ENCODE assay signal across 8 cellular contexts in the genomic region with DNA sequence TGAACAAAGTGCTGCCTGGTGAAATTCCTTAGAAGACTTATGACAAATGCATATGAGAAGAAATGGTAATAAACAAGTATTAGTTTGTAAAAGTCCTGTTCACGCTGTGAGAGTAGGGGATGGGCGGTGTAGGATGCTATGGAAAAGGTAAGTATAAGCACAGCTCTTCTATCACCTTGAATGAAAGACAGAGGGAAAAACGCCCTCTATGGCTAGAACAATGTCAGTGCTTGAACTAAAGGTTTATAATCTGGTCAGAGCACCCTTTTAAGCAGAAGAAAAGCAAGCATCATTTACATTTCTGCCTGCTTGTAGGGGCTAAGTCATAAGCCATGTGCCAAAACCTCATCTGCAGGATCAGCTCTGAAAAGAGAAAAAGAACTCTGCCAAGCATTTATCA.
DNase-seq lines count a peak whose midpoint lies in the region; ATAC-seq and TF ChIP-seq lines count a peak whose summit lies in the region.
"Had no signal": no experiment of that assay in that cellular context is flagged by ENCODE, and none has a peak within 500 bp of the region (broad histone marks: within the 10 kb centered on the region; RNA-seq: fewer than 3 reads in every experiment).

No MANE protein-coding gene starts in this region.

- no peak overlapping the region for H3K4me3 ChIP-seq in MM.1S (ENCODE audit: low read length)

- H3K36me3 ChIP-seq in MM.1S (replicated peaks; ENCODE audit: insufficient read depth, low read length), result no peaks in the 10 kb centered on the region

- H3K36me3 Mint-ChIP-seq in MCF 10A (ENCODE audit: insufficient read depth, unreplicated experiment) (no peaks in the 10 kb centered on the region), nephron progenitor cell (ENCODE audit: low read depth) (peaks cover 19% of the 10 kb centered on the region)

- no peaks in the 10 kb centered on the region for H3K27me3 ChIP-seq in MM.1S (replicated peaks; ENCODE audit: insufficient read depth, low read length)

- no peak for ATAC-seq in left colon

- no peak overlapping the region for H3K9ac ChIP-seq in MM.1S (ENCODE audit: low read length)

- peak overlapping the region; percentile 83 for H3K27ac Mint-ChIP-seq in MCF 10A (ENCODE audit: low read depth, unreplicated experiment)
- peak overlapping the region; percentile 94 for H3K27ac Mint-ChIP-seq in nephron progenitor cell
- H3K27ac Mint-ChIP-seq: activated CD4-positive, alpha-beta T cell treated with anti-CD3 and anti-CD28 coated beads, Interleukin-2, amount 10 ng/mL, durations not matched to agents 7 days and 5 days had no signal

- peaks cover 4% of the 10 kb centered on the region; the same call in 1 of the 2 replicates for H3K4me1 ChIP-seq in MM.1S (ENCODE audit: low read length)

- no peaks in the 10 kb centered on the region for H3K9me3 ChIP-seq in MM.1S (replicated peaks; ENCODE audit: insufficient read depth, low read length)

- H3K79me2 ChIP-seq in MM.1S (ENCODE audit: low read length), result no peaks in the 10 kb centered on the region

- H3K4me2 ChIP-seq in MM.1S (ENCODE audit: low read depth, low read length), result no peak overlapping the region

- no peak overlapping the region for H3K4me3 Mint-ChIP-seq in MCF 10A (ENCODE audit: unreplicated experiment)
- no peak overlapping the region for H3K4me3 Mint-ChIP-seq in nephron progenitor cell
- H3K4me3 Mint-ChIP-seq: activated CD4-positive, alpha-beta T cell treated with anti-CD3 and anti-CD28 coated beads, Interleukin-2, amount 10 ng/mL, durations not matched to agents 7 days and 5 days had no signal

- H3K4me1 Mint-ChIP-seq in MCF 10A (ENCODE audit: insufficient read depth, unreplicated experiment) (peaks cover 18% of the 10 kb centered on the region), nephron progenitor cell (peaks cover 80% of the 10 kb centered on the region)
- H3K4me1 Mint-ChIP-seq: activated CD4-positive, alpha-beta T cell treated with anti-CD3 and anti-CD28 coated beads, Interleukin-2, amount 10 ng/mL, durations not matched to agents 7 days and 5 days had no signal

- no peaks in the 10 kb centered on the region for H3F3A ChIP-seq in MM.1S (ENCODE audit: insufficient read depth, low read length)

- POLR2A ChIA-PET in MCF 10A (lab: Yijun Ruan, JAX), result interaction anchor here (0.6 to 1.3 kb wide), 4 partner anchors 28 to 291 kb away, joined by 3 to 4 read pairs (median 3); no protein-coding TSS in a partner anchor

- DNase-seq in GDM1 (lab: John Stamatoyannopoulos, UW), result peak; percentile 9
- DNase-seq in MM.1S, result no peak
- peak; percentile 47 for DNase-seq in MCF 10A (ENCODE audit: unreplicated experiment)
- DNase-seq in nephron progenitor cell, result no peak
- DNase-seq in HuH-7.5 (ENCODE audit: low spot score), result no peak
- no peak for DNase-seq in left colon
- no peak for DNase-seq in activated T-cell treated with anti-CD3 and anti-CD28 coated beads, Interleukin-2, amount 50 U/mL, for 1 hour
- DNase-seq: activated CD4-positive, alpha-beta T cell treated with anti-CD3 and anti-CD28 coated beads, Interleukin-2, amount 10 ng/mL, durations not matched to agents 7 days and 5 days had no signal

- H2AFZ ChIP-seq in MM.1S (ENCODE audit: low read length), result no peak overlapping the region

- H3K9me2 ChIP-seq in MM.1S (replicated peaks; ENCODE audit: insufficient read depth, low read length), result no peaks in the 10 kb centered on the region

- no peak overlapping the region for H3K27ac ChIP-seq in MM.1S (ENCODE audit: low read length)

- TF ChIP-seq CTCF in MM.1S (IDR thresholded peaks at IDR 0.05; ENCODE audit: low read length), result peak; percentile 33
- TF ChIP-seq CTCF in MCF 10A (IDR thresholded peaks at IDR 0.05; ENCODE audit: unreplicated experiment), result no peak
- TF ChIP-seq CTCF in nephron progenitor cell (IDR thresholded peaks at IDR 0.05), result peak; percentile 32

- CTCF ChIA-PET in MCF 10A (lab: Yijun Ruan, JAX), result interaction anchor here (0.5 to 1.5 kb wide), 14 partner anchors 8 to 387 kb away, joined by 3 to 8 read pairs (median 3); no protein-coding TSS in a partner anchor

- intact Hi-C loops in MCF 10A (cut with micrococcal nuclease), result loop anchor here (10.0 kb wide), 2 partner anchors 209 to 431 kb away; no protein-coding TSS in a partner anchor
- intact Hi-C loops in left colon (cut with DNase I, micrococcal nuclease), result loop anchor here in 1 of 2 donors (5.0 kb wide), 1 partner anchor 66 kb away; no protein-coding TSS in a partner anchor

- H3K9me3 Mint-ChIP-seq in MCF 10A (ENCODE audit: unreplicated experiment) (no peaks in the 10 kb centered on the region), nephron progenitor cell (no peaks in the 10 kb centered on the region)
- H3K9me3 Mint-ChIP-seq: activated CD4-positive, alpha-beta T cell treated with anti-CD3 and anti-CD28 coated beads, Interleukin-2, amount 10 ng/mL, durations not matched to agents 7 days and 5 days had no signal

- no peaks in the 10 kb centered on the region for H3K27me3 Mint-ChIP-seq in MCF 10A (ENCODE audit: insufficient read depth, unreplicated experiment)
- no peaks in the 10 kb centered on the region for H3K27me3 Mint-ChIP-seq in nephron progenitor cell (ENCODE audit: low read depth, poor library complexity)

- H4K20me1 ChIP-seq in MM.1S (ENCODE audit: insufficient read depth, low read length), result no peaks in the 10 kb centered on the region

- BruUV-seq in MCF 10A (replicated peaks; lab: Mats Ljungman, UMichigan), result no TSS peak

Comparison
In these comparisons a context has a peak if more than half of its experiments do, and no peak if none do; other contexts are left out.
1. DNase-seq: peak in GDM1 (single experiment) and MCF 10A (single experiment); none in MM.1S (single experiment), nephron progenitor cell (single experiment), HuH-7.5 (single experiment), left colon (0 of 2) and activated T-cell treated with anti-CD3 and anti-CD28 coated beads, Interleukin-2, amount 50 U/mL, for 1 hour (single experiment).